Comparison of ENCODE assay signal across 9 cellular contexts in genomic region chr5:138179277-138179857, GRCh38. TPM values are rescaled to one million over a fixed set of nuclear protein-coding genes. Genes with fewer than 3 reads are reported as not detected.
DNase-seq lines count a peak whose midpoint lies in the region; ATAC-seq, FAIRE-seq and TF ChIP-seq lines count a peak whose summit lies in the region.
"Had no signal": no experiment of that assay in that cellular context is flagged by ENCODE, and none has a peak within 500 bp of the region (broad histone marks: within the 10 kb centered on the region; RNA-seq: fewer than 3 reads in every experiment).

No MANE protein-coding gene starts in this region.

- H2AFZ ChIP-seq in GM12878 (ENCODE audit: control insufficient read depth, low read depth, low read length): peak overlapping the region; percentile 79

- CTCF ChIA-PET in GM12878 (lab: Yijun Ruan, JAX): interaction anchor here (0.6 to 6.5 kb wide), 21 partner anchors 8 to 1619 kb away, joined by 3 to 46 read pairs (median 4); partner anchors contain the start of genes EGR1, KDM3B and PKD2L2

- 2% methylated on average over 23 of the region's 23 CpGs for WGBS in GM12878 (ENCODE audit: insufficient coverage, insufficient replicate concordance, low lambda C conversion rate, missing lambda C conversion rate)

- no peak for TF ChIP-seq CTCF in GM12878 (IDR thresholded peaks at IDR 0.05 in 2 of 3, conservative IDR thresholded peaks at IDR 0.05 in 1 of 3; ENCODE audit: control insufficient read depth in 2 of 3, extremely low read depth in 1 of 3, insufficient read depth in 1 of 3, low read depth in 3 of 3, low read length in 3 of 3)

- H3K27ac ChIP-seq in GM12878 (ENCODE audit: control insufficient read depth, insufficient read depth): peak overlapping the region; percentile 97

- SMC1A ChIA-PET in GM12878 (lab: Charles Lee; ENCODE audit: uncharacterized antibody, unreplicated experiment): interaction anchor here (0.6 to 3.6 kb wide), 9 partner anchors 34 to 324 kb away, joined by 3 to 20 read pairs (median 3); partner anchors contain the start of genes CDC23 and FAM53C

- ATAC-seq in GM12878 (no peak; the same call in 2 of the 3 replicates), GM19023 (IDR thresholded peaks at IDR 0.05; ENCODE audit: unreplicated experiment) (no peak)
- ATAC-seq in activated CD4-positive, CD25-positive, alpha-beta regulatory T cell treated with anti-CD3 and anti-CD28 coated beads, Interleukin-2, amount 50 U/mL, for 24 hours: no peak

- H3K4me1 ChIP-seq in GM12878 (ENCODE audit: control insufficient read depth, insufficient read depth, low read length): no peaks in the 10 kb centered on the region; the same call in 1 of the 2 replicates
- H3K4me1 ChIP-seq in mucosa of stomach (ENCODE audit: control insufficient read depth, insufficient read depth, low read length): peaks cover 12% of the 10 kb centered on the region

- H3K79me2 ChIP-seq in GM12878 (ENCODE audit: control insufficient read depth, insufficient read depth, low read length): peaks cover 34% of the 10 kb centered on the region

- DNase-seq in Caki2 (ENCODE audit: low read depth): peak; percentile 9
- peak; percentile 1 for DNase-seq in HPDE6-E6E7 (ENCODE audit: extremely low spot score)
- no peak for DNase-seq in GM12878 (ENCODE audit: low read depth, low spot score)
- no peak for DNase-seq in pons (ENCODE audit: low spot score)
- no peak for DNase-seq in KBM-7

- TSS peak; percentile 66 for BruUV-seq in GM12878 (replicated peaks; lab: Mats Ljungman, UMichigan)

- H3K4me3 ChIP-seq in GM12878 (peak overlapping the region; percentile 87), mucosa of stomach (ENCODE audit: low read length) (peak overlapping the region; percentile 12)

- in situ Hi-C loops in Caki2 (cut with HindIII; ENCODE audit: low pct_unique_long_range_greater_than_20kb, low sequenced_read_pairs) (no loop called here), GM12878 (cut with MboI) (loop anchor here (25.0 kb wide), 1 partner anchor 333 kb away; no protein-coding TSS in a partner anchor), KBM-7 (cut with MboI; ENCODE audit: low pct_unique_long_range_greater_than_20kb, low sequenced_read_pairs) (no loop called here)

- intact Hi-C loops in GM12878 (cut with micrococcal nuclease; ENCODE audit: unreplicated experiment): loop anchor here (2.0 to 5.0 kb wide), 2 partner anchors 158 to 173 kb away; partner anchors contain the start of genes FAM53C and KDM3B

- peak overlapping the region; percentile 81 for H3K4me2 ChIP-seq in GM12878 (ENCODE audit: control insufficient read depth, insufficient read depth)

- H3K36me3 ChIP-seq in GM12878 (ENCODE audit: control insufficient read depth in 2 of 2, insufficient read depth in 2 of 2, low read length in 1 of 2) (peaks cover 22 to 24% of the 10 kb centered on the region in 2 experiments), mucosa of stomach (ENCODE audit: control insufficient read depth, insufficient read depth, low read length) (no peaks in the 10 kb centered on the region)

- TF ChIP-seq RAD21 in GM12878 (IDR thresholded peaks at IDR 0.05; ENCODE audit: insufficient read depth, low read depth, low read length): no peak

- H3K9me3 ChIP-seq in GM12878 (replicated peaks; ENCODE audit: control insufficient read depth, insufficient read depth, low read length) (no peaks in the 10 kb centered on the region), mucosa of stomach (ENCODE audit: control insufficient read depth, low read length) (no peaks in the 10 kb centered on the region)

- RAD21 ChIA-PET in GM12878 (lab: Charles Lee; ENCODE audit: unreplicated experiment): interaction anchor here (0.7 to 3.5 kb wide), 11 partner anchors 8 to 396 kb away, joined by 3 to 16 read pairs (median 4); partner anchors contain the start of genes CDC23, CDC25C, EGR1 and HSPA9

- POLR2A ChIA-PET in GM12878 (lab: Charles Lee): interaction anchor here (0.6 to 2.6 kb wide), 8 partner anchors 9 to 1101 kb away, joined by 3 to 9 read pairs (median 4); partner anchors contain the start of genes CDC23, FAM53C, HSPA9 and KDM3B

- H3K27me3 ChIP-seq in GM12878 (replicated peaks in 1 of 2; ENCODE audit: control insufficient read depth in 2 of 2, insufficient read depth in 2 of 2, low read length in 1 of 2): no peaks in the 10 kb centered on the region
- no peaks in the 10 kb centered on the region for H3K27me3 ChIP-seq in mucosa of stomach (ENCODE audit: control insufficient read depth, insufficient read depth, low read length)

- no peak for TF ChIP-seq EP300 in GM12878 (IDR thresholded peaks at IDR 0.05; ENCODE audit: borderline replicate concordance in 1 of 2, control insufficient read depth in 1 of 2, low read depth in 2 of 2, low read length in 2 of 2)

- no peaks in the 10 kb centered on the region for H4K20me1 ChIP-seq in GM12878 (ENCODE audit: control insufficient read depth, insufficient read depth)

- no peak for FAIRE-seq in GM12878 (lab: Jason Lieb, UNC)

- peak overlapping the region; percentile 93 for H3K9ac ChIP-seq in GM12878 (ENCODE audit: control insufficient read depth, insufficient read depth, low read length)
- H3K9ac ChIP-seq in mucosa of stomach (ENCODE audit: low read length): peak overlapping the region; percentile 24

- TF ChIP-seq POLR2A in GM12878 (IDR thresholded peaks at IDR 0.05; ENCODE audit: low read depth, low read length): no peak

RNA-seq across cellular contexts. Expression of gene KIF20A, which starts 0.5 kb away (rescaled TPM):
- total RNA-seq in Caki2 (2014; rRNA removed; shearing (Covaris generic); ENCODE audit: low replicate concordance): 33.1 and 43.9 TPM in 2 replicates
- 35.1 and 39.2 TPM in 2 replicates for total RNA-seq in GM12878 (2013; cell fraction: nucleolus; rRNA removed)
- total RNA-seq in GM12878 (2014; rRNA removed) (45.4 and 47.2 TPM in 2 replicates), GM12878 (2014; rRNA removed; fragmentation: Illumina TruSeq; extraction: Trizol) (53.6 and 54.2 TPM in 2 replicates), GM12878 (2021) (42.0 and 45.8 TPM in 2 replicates)
- polyA plus RNA-seq in GM12878 (2011; ENCODE audit: low read depth): 14.9 TPM
- polyA plus RNA-seq in GM12878 (2011; rRNA removed) (45.2 and 47.0 TPM in 2 replicates), GM12878 (2014; fragmentation: Illumina TruSeq; extraction: Trizol) (50.7 and 52.9 TPM in 2 replicates), GM12878 (2014; fragmentation: Nextera tagmentation; extraction: Ambion mirVana) (10 to 100 TPM; 20.7 to 27.2 TPM), GM12878 (2014; rRNA removed) (34.6 and 34.9 TPM in 2 replicates), GM12878 (2016; fragmentation: Nextera tagmentation; extraction: Ambion mirVana) (10 to 100 TPM; 56.2 to 61.9 TPM)
- 39.8 and 40.7 TPM in 2 replicates for polyA plus RNA-seq in GM12878 (2011; cell fraction: cytosol; rRNA removed)
- polyA plus RNA-seq in GM12878 (2011; cell fraction: nucleus; rRNA removed): 80.6 and 95.7 TPM in 2 replicates
- 16.1 and 20.9 TPM in 2 replicates for polyA plus RNA-seq in GM12878 (2012)
- 90.1 and 111 TPM in 2 replicates for polyA minus RNA-seq in GM12878 (2011; rRNA and poly(A)+ RNA removed)
- polyA minus RNA-seq in GM12878 (2011; cell fraction: cytosol; rRNA and poly(A)+ RNA removed): 28.8 and 35.5 TPM in 2 replicates
- polyA minus RNA-seq in GM12878 (2011; cell fraction: nucleus; rRNA and poly(A)+ RNA removed): 79.3 and 103 TPM in 2 replicates

RNA-seq across cellular contexts. Expression of gene BRD8, which starts 0.9 kb away (rescaled TPM):
- 47.4 and 61.5 TPM in 2 replicates for total RNA-seq in Caki2 (2014; rRNA removed; shearing (Covaris generic); ENCODE audit: low replicate concordance)
- 99.9 and 100 TPM in 2 replicates for total RNA-seq in GM12878 (2013; cell fraction: nucleolus; rRNA removed)
- 28.1 and 35.5 TPM in 2 replicates for total RNA-seq in GM12878 (2014; rRNA removed)
- total RNA-seq in GM12878 (2014; rRNA removed; fragmentation: Illumina TruSeq; extraction: Trizol): 28.4 and 30.3 TPM in 2 replicates
- 33.4 and 40.9 TPM in 2 replicates for total RNA-seq in GM12878 (2021)
- 17.4 TPM for polyA plus RNA-seq in GM12878 (2011; ENCODE audit: low read depth)
- 74.6 and 74.7 TPM in 2 replicates for polyA plus RNA-seq in GM12878 (2011; rRNA removed)
- polyA plus RNA-seq in GM12878 (2011; cell fraction: cytosol; rRNA removed): 36.7 and 43.4 TPM in 2 replicates
- 118 and 137 TPM in 2 replicates for polyA plus RNA-seq in GM12878 (2011; cell fraction: nucleus; rRNA removed)
- 25.3 and 25.6 TPM in 2 replicates for polyA plus RNA-seq in GM12878 (2012)
- 48.1 and 75.0 TPM in 2 replicates for polyA plus RNA-seq in GM12878 (2014; fragmentation: Illumina TruSeq; extraction: Trizol)
- polyA plus RNA-seq in GM12878 (2014; fragmentation: Nextera tagmentation; extraction: Ambion mirVana): 10 to 100 TPM; 35.2 to 52.6 TPM
- 32.7 and 37.8 TPM in 2 replicates for polyA plus RNA-seq in GM12878 (2014; rRNA removed)
- 10 to 100 TPM; 74.0 to 78.5 TPM for polyA plus RNA-seq in GM12878 (2016; fragmentation: Nextera tagmentation; extraction: Ambion mirVana)
- polyA minus RNA-seq in GM12878 (2011; rRNA and poly(A)+ RNA removed): 38.0 and 51.2 TPM in 2 replicates
- polyA minus RNA-seq in GM12878 (2011; cell fraction: cytosol; rRNA and poly(A)+ RNA removed): 14.2 and 16.0 TPM in 2 replicates
- polyA minus RNA-seq in GM12878 (2011; cell fraction: nucleus; rRNA and poly(A)+ RNA removed): 28.4 and 43.0 TPM in 2 replicates

RNA-seq across cellular contexts. Expression of gene CDC23, which starts 33.8 kb away (rescaled TPM):
- total RNA-seq in Caki2 (2014; rRNA removed; shearing (Covaris generic); ENCODE audit: low replicate concordance): 16.0 and 17.6 TPM in 2 replicates
- total RNA-seq in GM12878 (2013; cell fraction: nucleolus; rRNA removed): 59.0 and 71.9 TPM in 2 replicates
- total RNA-seq in GM12878 (2014; rRNA removed) (39.4 and 48.2 TPM in 2 replicates), GM12878 (2014; rRNA removed; fragmentation: Illumina TruSeq; extraction: Trizol) (42.9 and 43.3 TPM in 2 replicates), GM12878 (2021) (40.5 and 42.2 TPM in 2 replicates)
- polyA plus RNA-seq in GM12878 (2011; ENCODE audit: low read depth): 19.2 TPM
- polyA plus RNA-seq in GM12878 (2011; rRNA removed) (66.1 and 84.4 TPM in 2 replicates), GM12878 (2014; fragmentation: Illumina TruSeq; extraction: Trizol) (51.4 and 76.6 TPM in 2 replicates), GM12878 (2014; fragmentation: Nextera tagmentation; extraction: Ambion mirVana) (10 to 100 TPM; 45.7 to 61.7 TPM), GM12878 (2014; rRNA removed) (32.2 and 37.1 TPM in 2 replicates), GM12878 (2016; fragmentation: Nextera tagmentation; extraction: Ambion mirVana) (10 to 100 TPM; 59.2 to 59.3 TPM)
- polyA plus RNA-seq in GM12878 (2011; cell fraction: cytosol; rRNA removed): 33.6 and 37.5 TPM in 2 replicates
- polyA plus RNA-seq in GM12878 (2011; cell fraction: nucleus; rRNA removed): 55.5 and 56.9 TPM in 2 replicates
- polyA plus RNA-seq in GM12878 (2012): 22.8 and 26.9 TPM in 2 replicates
- 33.6 and 39.6 TPM in 2 replicates for polyA minus RNA-seq in GM12878 (2011; rRNA and poly(A)+ RNA removed)
- 10.6 and 14.1 TPM in 2 replicates for polyA minus RNA-seq in GM12878 (2011; cell fraction: cytosol; rRNA and poly(A)+ RNA removed)
- polyA minus RNA-seq in GM12878 (2011; cell fraction: nucleus; rRNA and poly(A)+ RNA removed): 34.3 and 49.7 TPM in 2 replicates

RNA-seq across cellular contexts. Expression of gene NME5, which starts 40.1 kb away (rescaled TPM):
- total RNA-seq in Caki2 (2014; rRNA removed; shearing (Covaris generic); ENCODE audit: low replicate concordance): not detected in 2 replicates
- total RNA-seq in GM12878 (2013; cell fraction: nucleolus; rRNA removed): not detected in 2 replicates
- total RNA-seq in GM12878 (2014; rRNA removed) (0.33 TPM in 1 of 2 replicates, not detected in the other), GM12878 (2014; rRNA removed; fragmentation: Illumina TruSeq; extraction: Trizol) (not detected in 2 replicates), GM12878 (2021) (not detected in 2 replicates)
- not detected for polyA plus RNA-seq in GM12878 (2011; ENCODE audit: low read depth)
- polyA plus RNA-seq in GM12878 (2011; rRNA removed) (0.14 TPM in 1 of 2 replicates, not detected in the other), GM12878 (2014; fragmentation: Illumina TruSeq; extraction: Trizol) (not detected in 2 replicates), GM12878 (2014; fragmentation: Nextera tagmentation; extraction: Ambion mirVana) (under 1 TPM in 1 of 2 experiments, not detected in 1; 0.22 TPM), GM12878 (2014; rRNA removed) (0.09 TPM in 1 of 2 replicates, not detected in the other), GM12878 (2016; fragmentation: Nextera tagmentation; extraction: Ambion mirVana) (under 1 TPM in 1 of 2 experiments, not detected in 1; 0.52 TPM)
- not detected in 2 replicates for polyA plus RNA-seq in GM12878 (2011; cell fraction: cytosol; rRNA removed)
- not detected in 2 replicates for polyA plus RNA-seq in GM12878 (2011; cell fraction: nucleus; rRNA removed)
- polyA plus RNA-seq in GM12878 (2012): 0.19 TPM in 1 of 2 replicates, not detected in the other
- not detected in 2 replicates for polyA minus RNA-seq in GM12878 (2011; rRNA and poly(A)+ RNA removed)
- not detected in 2 replicates for polyA minus RNA-seq in GM12878 (2011; cell fraction: cytosol; rRNA and poly(A)+ RNA removed)
- not detected in 2 replicates for polyA minus RNA-seq in GM12878 (2011; cell fraction: nucleus; rRNA and poly(A)+ RNA removed)
- total RNA-seq: T-cell had no signal

Comparison
In these comparisons a context has a peak if more than half of its experiments do, and no peak if none do; other contexts are left out.
1. DNase-seq: peak in Caki2 (single experiment) and HPDE6-E6E7 (single experiment); none in GM12878 (single experiment), pons (single experiment) and KBM-7 (single experiment).